Comparison of ENCODE assay signal across 1 cellular context in the genomic region with DNA sequence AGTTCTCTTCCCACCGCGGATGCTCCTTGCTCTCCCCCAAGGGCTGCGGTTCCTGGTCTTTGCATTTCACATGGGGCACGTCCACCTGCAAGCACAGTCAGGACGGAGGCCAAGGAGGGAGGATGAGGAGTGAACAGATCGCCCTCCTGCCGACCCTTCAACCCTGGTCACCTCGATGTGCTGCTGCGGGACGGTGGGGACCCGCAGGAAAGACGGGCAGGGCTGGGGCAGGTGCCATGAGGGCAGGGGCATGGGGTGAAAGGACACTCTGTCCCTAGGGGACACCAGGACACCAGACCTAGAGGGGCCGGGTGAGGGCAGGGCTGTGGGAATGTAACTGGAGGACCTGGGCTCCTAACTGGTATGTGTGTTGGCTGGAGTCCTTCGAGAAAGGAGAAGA.
TF ChIP-seq lines count a peak whose summit lies in the region.

No MANE protein-coding gene starts in this region.

TF ChIP-seq in IMR-90, 13 proteins besides CTCF, POLR2A, EP300 and RAD21:
- TF ChIP-seq FOS (IDR thresholded peaks at IDR 0.05; ENCODE audit: low read depth, low read length) (no peak), MXI1 (IDR thresholded peaks at IDR 0.05; ENCODE audit: borderline replicate concordance, low read depth, low read length) (no peak), BHLHE40 (IDR thresholded peaks at IDR 0.05; ENCODE audit: low read depth, low read length) (no peak), CHD1 (IDR thresholded peaks at IDR 0.05; ENCODE audit: low read depth, low read length) (no peak), CEBPB (IDR thresholded peaks at IDR 0.05; ENCODE audit: low read depth, low read length) (no peak), USF2 (IDR thresholded peaks at IDR 0.05; ENCODE audit: low read depth, low read length) (no peak), RFX5 (IDR thresholded peaks at IDR 0.05; ENCODE audit: low read depth, low read length) (no peak), RCOR1 (IDR thresholded peaks at IDR 0.05; ENCODE audit: insufficient replicate concordance, low read length) (no peak), SMC3 (IDR thresholded peaks at IDR 0.05; ENCODE audit: low read depth, low read length) (no peak), NFE2L2 (IDR thresholded peaks at IDR 0.05; ENCODE audit: low read depth, low read length) (no peak), MAFK (IDR thresholded peaks at IDR 0.05; ENCODE audit: low read depth, low read length) (no peak), MAZ (IDR thresholded peaks at IDR 0.05; ENCODE audit: borderline replicate concordance, low read depth, low read length) (no peak)
- TF ChIP-seq, protein P1, sequence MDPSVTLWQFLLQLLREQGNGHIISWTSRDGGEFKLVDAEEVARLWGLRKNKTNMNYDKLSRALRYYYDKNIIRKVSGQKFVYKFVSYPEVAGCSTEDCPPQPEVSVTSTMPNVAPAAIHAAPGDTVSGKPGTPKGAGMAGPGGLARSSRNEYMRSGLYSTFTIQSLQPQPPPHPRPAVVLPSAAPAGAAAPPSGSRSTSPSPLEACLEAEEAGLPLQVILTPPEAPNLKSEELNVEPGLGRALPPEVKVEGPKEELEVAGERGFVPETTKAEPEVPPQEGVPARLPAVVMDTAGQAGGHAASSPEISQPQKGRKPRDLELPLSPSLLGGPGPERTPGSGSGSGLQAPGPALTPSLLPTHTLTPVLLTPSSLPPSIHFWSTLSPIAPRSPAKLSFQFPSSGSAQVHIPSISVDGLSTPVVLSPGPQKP (IDR thresholded peaks at IDR 0.05; ENCODE audit: borderline replicate concordance, low read depth, low read length): no peak
TF ChIP-seq in IMR-90: peak in this region for 0.
